ENCODE assay signal across 1 cellular context in genomic region chr3:187773963-187774789, GRCh38.
TF ChIP-seq lines count a peak whose summit lies in the region.

No MANE protein-coding gene starts in this region.

TF ChIP-seq in HepG2, 621 proteins besides CTCF, POLR2A, EP300 and RAD21 (continued from another document):
- TF ChIP-seq STAT6 (CRISPR knock-in tag; IDR thresholded peaks at IDR 0.05; ENCODE audit: borderline replicate concordance) (no peak), ZNF644 (CRISPR knock-in tag; IDR thresholded peaks at IDR 0.05; ENCODE audit: low read depth) (no peak), ZNF784 (CRISPR knock-in tag; IDR thresholded peaks at IDR 0.05; ENCODE audit: borderline replicate concordance) (no peak), FOXP4 (CRISPR knock-in tag; IDR thresholded peaks at IDR 0.05) (no peak), GZF1 (CRISPR knock-in tag; IDR thresholded peaks at IDR 0.05) (no peak)
